In genomic region chr2:225100856-225101294, GRCh38 we compare ENCODE assay signal across 11 cellular contexts. TPM values are rescaled to one million over a fixed set of nuclear protein-coding genes. Genes with fewer than 3 reads are reported as not detected.
DNase-seq lines count a peak whose midpoint lies in the region; ATAC-seq and TF ChIP-seq lines count a peak whose summit lies in the region.
"Had no signal": no experiment of that assay in that cellular context is flagged by ENCODE, and none has a peak within 500 bp of the region (broad histone marks: within the 10 kb centered on the region; RNA-seq: fewer than 3 reads in every experiment).

No MANE protein-coding gene starts in this region.

- WGBS in endodermal cell (ENCODE audit: insufficient coverage in 1 of 2, insufficient read length in 1 of 2), 2 experiments, result 89 to 100% methylated on average over 1 of the region's 1 CpG

- H3K4me1 Mint-ChIP-seq in GM23338 (peaks cover 8% of the 10 kb centered on the region; the same call in 2 of the 3 replicates), endodermal cell (no peaks in the 10 kb centered on the region)

- H3K4me3 Mint-ChIP-seq in GM23338 (no peak overlapping the region), endodermal cell (no peak overlapping the region)
- H3K4me3 Mint-ChIP-seq: activated T-cell treated with anti-CD3 and anti-CD28 coated beads, Interleukin-2, amount 50 U/mL, for 72 hours had no signal

- H3K9me3 Mint-ChIP-seq in GM23338, result no peaks in the 10 kb centered on the region
- no peaks in the 10 kb centered on the region for H3K9me3 Mint-ChIP-seq in endodermal cell
- H3K9me3 Mint-ChIP-seq: activated T-cell treated with anti-CD3 and anti-CD28 coated beads, Interleukin-2, amount 50 U/mL, for 72 hours had no signal

- no peak overlapping the region for H3K9ac ChIP-seq in endodermal cell (ENCODE audit: extremely low read depth, low read length, poor library complexity, severe bottlenecking)

- H3K79me2 ChIP-seq in GM23338 (replicated peaks; ENCODE audit: insufficient read depth), result no peaks in the 10 kb centered on the region

- H3K27ac Mint-ChIP-seq in GM23338 (no peak overlapping the region), endodermal cell (no peak overlapping the region)
- H3K27ac Mint-ChIP-seq: activated T-cell treated with anti-CD3 and anti-CD28 coated beads, Interleukin-2, amount 50 U/mL, for 72 hours had no signal

- no peak for ATAC-seq in GM23338

- H3K36me3 ChIP-seq in GM23338 (ENCODE audit: insufficient read depth) (no peaks in the 10 kb centered on the region), endodermal cell (ENCODE audit: control insufficient read depth, insufficient read depth, low read length) (no peaks in the 10 kb centered on the region)
- H3K36me3 ChIP-seq: uterus had no signal

- H3K36me3 Mint-ChIP-seq in GM23338 (ENCODE audit: low read depth) (no peaks in the 10 kb centered on the region), endodermal cell (ENCODE audit: low read depth) (no peaks in the 10 kb centered on the region)

- H3K27me3 ChIP-seq in GM23338 (ENCODE audit: insufficient read depth) (no peaks in the 10 kb centered on the region), endodermal cell (ENCODE audit: control insufficient read depth, insufficient read depth, low read length, poor library complexity, severe bottlenecking) (no peaks in the 10 kb centered on the region)
- H3K27me3 ChIP-seq: uterus had no signal

- H3K4me3 ChIP-seq in GM23338, result no peak overlapping the region
- H3K4me3 ChIP-seq in foreskin fibroblast (ENCODE audit: low read depth in 1 of 2, low read length in 2 of 2), result no peak overlapping the region
- no peak overlapping the region for H3K4me3 ChIP-seq in endodermal cell (ENCODE audit: low read length)
- H3K4me3 ChIP-seq: coronary artery, uterus had no signal

- TF ChIP-seq CTCF in GM23338 (conservative IDR thresholded peaks at IDR 0.05; ENCODE audit: low read depth in 2 of 2), result no peak
- TF ChIP-seq CTCF in foreskin fibroblast (IDR thresholded peaks at IDR 0.05; ENCODE audit: low read depth, low read length), result no peak
- no peak for TF ChIP-seq CTCF in endodermal cell (conservative IDR thresholded peaks at IDR 0.05)

- no peak overlapping the region for H3K4me2 ChIP-seq in GM23338

- no peaks in the 10 kb centered on the region for H4K20me1 ChIP-seq in GM23338 (replicated peaks; ENCODE audit: insufficient read depth)

- peak overlapping the region; percentile 33; the same call in 1 of the 2 replicates for H2AFZ ChIP-seq in GM23338

- no peaks in the 10 kb centered on the region for H3K27me3 Mint-ChIP-seq in GM23338 (ENCODE audit: insufficient read depth, low read depth, poor library complexity)
- no peaks in the 10 kb centered on the region for H3K27me3 Mint-ChIP-seq in endodermal cell (ENCODE audit: insufficient read depth)

- no peaks in the 10 kb centered on the region for H3K9me3 ChIP-seq in endodermal cell (ENCODE audit: control insufficient read depth, low read length)
- H3K9me3 ChIP-seq: uterus had no signal

- H3F3A ChIP-seq in GM23338 (replicated peaks; ENCODE audit: low read depth), result no peaks in the 10 kb centered on the region

- 0 out of 2 replicates have a peak, but pooled peaks cover 11% of the 10 kb centered on the region for H3K4me1 ChIP-seq in GM23338 (ENCODE audit: insufficient read depth)
- no peaks in the 10 kb centered on the region for H3K4me1 ChIP-seq in endodermal cell (ENCODE audit: control insufficient read depth, insufficient read depth, low read length)
- H3K4me1 ChIP-seq: uterus had no signal

- DNase-seq in 8988T (peak; percentile 20), GM23338 (ENCODE audit: low spot score) (no peak), SW480 (ENCODE audit: low spot score) (peak; percentile 16), foreskin fibroblast (peak; percentile 87 to 93), NCI-H2171 treated with DMSO at 0.1 percent for 48 hours (lab: John Stamatoyannopoulos, UW) (no peak), substantia nigra (lab: John Stamatoyannopoulos, UW) (no peak), endodermal cell (no peak)
- DNase-seq in stimulated activated naive CD4-positive, alpha-beta T cell treated with Interleukin-2 at 50 U/mL for 16 hours (lab: John Stamatoyannopoulos, UW), result no peak
- DNase-seq: activated T-cell treated with anti-CD3 and anti-CD28 coated beads, Interleukin-2, amount 50 U/mL, for 72 hours; uterus had no signal

- no peak overlapping the region for H3K27ac ChIP-seq in GM23338 (ENCODE audit: low read depth)
- H3K27ac ChIP-seq in substantia nigra (ENCODE audit: low read depth, low read length, poor library complexity, severe bottlenecking), result no peak overlapping the region
- no peak overlapping the region for H3K27ac ChIP-seq in endodermal cell (ENCODE audit: low read depth, low read length)
- H3K27ac ChIP-seq: coronary artery, uterus had no signal

- no peaks in the 10 kb centered on the region for H3K9me2 ChIP-seq in GM23338 (ENCODE audit: insufficient read depth)

TF ChIP-seq in GM23338, 12 proteins besides CTCF, POLR2A, EP300 and RAD21:
- no peak for TF ChIP-seq POLR2AphosphoS5 (IDR thresholded peaks at IDR 0.05; ENCODE audit: low read depth)

RNA-seq across cellular contexts. Expression of gene DOCK10, which starts 58.6 kb away (rescaled TPM):
- total RNA-seq in GM23338 (2014; rRNA removed; shearing (Covaris generic)), result 1.3 and 1.7 TPM in 2 replicates
- polyA plus RNA-seq in GM23338 (2016; fragmentation: Nextera tagmentation; extraction: Ambion mirVana), result 0.19 and 1.0 TPM in 2 replicates
- total RNA-seq in endodermal cell, result 1 to 10 TPM in 1 of 2 donors, under 1 TPM in 1; 0.44 to 1.4 TPM
- polyA plus RNA-seq in endodermal cell (2013, experiment 1 of 2), result 1.8 TPM
- polyA plus RNA-seq in endodermal cell (2013, experiment 2 of 2), result 3.0 TPM

Comparison
In these comparisons a context has a peak if more than half of its experiments do, and no peak if none do; other contexts are left out.
1. DNase-seq: peak in 8988T (single experiment), SW480 (single experiment) and foreskin fibroblast (2 of 2); none in GM23338 (single experiment), stimulated activated naive CD4-positive, alpha-beta T cell treated with Interleukin-2 at 50 U/mL for 16 hours (single experiment), NCI-H2171 treated with DMSO at 0.1 percent for 48 hours (single experiment), substantia nigra (0 of 49) and endodermal cell (single experiment).